ENCODE assay signal across 1 cellular context in genomic region chr21:36171741-36172331, GRCh38.
TF ChIP-seq lines count a peak whose summit lies in the region.

No MANE protein-coding gene starts in this region.

TF ChIP-seq in GM23338, 12 proteins besides CTCF, POLR2A, EP300 and RAD21 (continued from another document):
- no peak for TF ChIP-seq ZNF462 (CRISPR knock-in tag; IDR thresholded peaks at IDR 0.05)
- TF ChIP-seq EZH2phosphoT487 (IDR thresholded peaks at IDR 0.05; ENCODE audit: unreplicated experiment), result no peak
- TF ChIP-seq CREB1 (CRISPR knock-in tag; IDR thresholded peaks at IDR 0.05; ENCODE audit: low read depth), result no peak
